1 cellular context compared by ENCODE assay signal in the genomic region with DNA sequence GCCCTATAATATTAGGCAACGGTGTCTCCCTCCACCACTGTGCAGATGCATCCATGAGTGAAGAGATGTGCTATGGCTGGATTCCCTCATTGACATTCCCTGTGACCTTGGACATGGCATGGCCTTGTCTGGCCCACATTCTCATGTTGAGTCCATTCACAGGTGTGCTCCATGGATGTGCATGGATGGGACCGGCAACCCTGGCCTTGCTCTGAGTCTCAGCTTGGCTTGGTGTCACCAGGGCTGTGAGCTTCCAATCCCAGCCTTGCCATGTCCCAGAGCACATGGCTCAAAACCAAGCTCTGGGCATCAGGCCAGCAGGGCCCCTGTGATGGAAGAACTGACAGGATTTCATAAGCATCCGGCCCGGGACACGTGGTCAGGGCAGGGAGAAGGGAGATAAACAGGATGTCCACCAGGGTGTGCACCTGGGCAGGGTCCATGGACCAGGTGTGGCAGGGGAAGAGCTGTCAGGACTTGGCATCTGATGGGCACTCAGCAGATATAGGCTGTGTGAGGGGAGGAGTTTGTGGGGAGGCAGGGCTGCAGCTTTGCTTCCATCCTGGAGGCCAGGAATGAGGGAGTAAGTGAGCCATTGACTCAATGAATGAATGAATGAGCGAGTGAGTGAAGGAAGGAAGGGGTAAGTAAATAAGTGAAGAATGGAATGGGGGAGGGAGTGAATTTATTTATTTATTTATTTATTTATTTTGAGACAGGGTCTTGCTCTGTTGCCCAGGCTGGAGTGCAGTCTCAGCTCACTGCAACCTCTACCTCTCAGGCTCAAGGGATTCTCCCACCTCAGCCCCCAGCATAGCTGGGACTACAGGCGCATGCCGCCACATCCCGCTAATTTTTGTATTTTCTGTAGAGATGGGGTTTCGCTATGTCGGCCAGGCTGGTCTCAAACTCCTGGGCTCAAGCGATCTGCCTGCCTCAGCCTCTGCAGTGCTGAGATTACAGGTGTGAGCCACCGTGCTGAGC.
A peak's percentile ranks its signal among the peaks of the same experiment; 100 is the strongest.
TF ChIP-seq lines count a peak whose summit lies in the region.

No MANE protein-coding gene starts in this region.

TF ChIP-seq in HepG2, 621 proteins besides CTCF, POLR2A, EP300 and RAD21 (continued from another document and continues in another):
- TF ChIP-seq POGK (CRISPR knock-in tag; conservative IDR thresholded peaks at IDR 0.05) (peak; percentile 99), CBX1 (IDR thresholded peaks at IDR 0.05; ENCODE audit: low read depth) (peak; percentile 97), NFIC (IDR thresholded peaks at IDR 0.05; ENCODE audit: low read length) (peak; percentile 89), TCF7L2 (IDR thresholded peaks at IDR 0.05; ENCODE audit: low read depth, low read length) (no peak), MYNN (CRISPR knock-in tag; IDR thresholded peaks at IDR 0.05; ENCODE audit: low read depth) (peak; percentile 97), ZSCAN29 (CRISPR knock-in tag; conservative IDR thresholded peaks at IDR 0.05) (peak; percentile 98), RXRA (CRISPR knock-in tag; IDR thresholded peaks at IDR 0.05) (peak; percentile 96), ZNF724P (CRISPR knock-in tag; IDR thresholded peaks at IDR 0.05; ENCODE audit: borderline replicate concordance) (peak; percentile 99), ESRRA (CRISPR knock-in tag; IDR thresholded peaks at IDR 0.05; ENCODE audit: low read depth) (peak; percentile 99), RFX5 (IDR thresholded peaks at IDR 0.05; ENCODE audit: low read depth, low read length) (peak; percentile 53; the same call in 1 of the 2 replicates), PCBP1 (IDR thresholded peaks at IDR 0.05; ENCODE audit: borderline replicate concordance, low read depth, low read length) (no peak), ZBED4 (CRISPR knock-in tag; IDR thresholded peaks at IDR 0.05; ENCODE audit: borderline replicate concordance) (peak; percentile 98), ZNF253 (CRISPR knock-in tag; IDR thresholded peaks at IDR 0.05; ENCODE audit: borderline replicate concordance) (peak; percentile 88; the same call in 1 of the 2 replicates), SALL1 (CRISPR knock-in tag; IDR thresholded peaks at IDR 0.05) (peak; percentile 100), SAFB2 (CRISPR knock-in tag; IDR thresholded peaks at IDR 0.05; ENCODE audit: borderline replicate concordance, low read depth) (0 out of 2 replicates have a peak, but pooled peaks have one; percentile 69), ZNF570 (CRISPR knock-in tag; IDR thresholded peaks at IDR 0.05; ENCODE audit: borderline replicate concordance) (no peak), SMAD3 (CRISPR knock-in tag; IDR thresholded peaks at IDR 0.05) (peak; percentile 100), SMC3 (IDR thresholded peaks at IDR 0.05; ENCODE audit: low read length) (peak; percentile 98), ZFP62 (CRISPR knock-in tag; IDR thresholded peaks at IDR 0.05) (no peak), ZSCAN25 (CRISPR knock-in tag; IDR thresholded peaks at IDR 0.05) (peak; percentile 92), NFRKB (IDR thresholded peaks at IDR 0.05) (no peak), HIC2 (CRISPR knock-in tag; IDR thresholded peaks at IDR 0.05; ENCODE audit: low read depth) (peak; percentile 100), ZNF431 (CRISPR knock-in tag; IDR thresholded peaks at IDR 0.05; ENCODE audit: borderline replicate concordance, low read depth) (peak; percentile 99), MXI1 (IDR thresholded peaks at IDR 0.05; ENCODE audit: borderline replicate concordance, low read depth, low read length) (peak; percentile 100), KIAA2018 (CRISPR knock-in tag; IDR thresholded peaks at IDR 0.05; ENCODE audit: borderline replicate concordance) (no peak), ATRX (CRISPR knock-in tag; IDR thresholded peaks at IDR 0.05; ENCODE audit: borderline replicate concordance) (peak; percentile 91; the same call in 1 of the 2 replicates), ZBTB7B (CRISPR knock-in tag; IDR thresholded peaks at IDR 0.05) (peak; percentile 97; the same call in 1 of the 2 replicates), ZFP1 (CRISPR knock-in tag; IDR thresholded peaks at IDR 0.05) (peak; percentile 98), ZNF280B (CRISPR knock-in tag; IDR thresholded peaks at IDR 0.05; ENCODE audit: borderline replicate concordance) (peak; percentile 99), ETV6 (CRISPR knock-in tag; conservative IDR thresholded peaks at IDR 0.05) (peak; percentile 91; the same call in 1 of the 2 replicates), SETDB1 (CRISPR knock-in tag; IDR thresholded peaks at IDR 0.05; ENCODE audit: borderline replicate concordance) (no peak), ZNF891 (CRISPR knock-in tag; IDR thresholded peaks at IDR 0.05) (peak; percentile 99)
- TF ChIP-seq, protein P1, sequence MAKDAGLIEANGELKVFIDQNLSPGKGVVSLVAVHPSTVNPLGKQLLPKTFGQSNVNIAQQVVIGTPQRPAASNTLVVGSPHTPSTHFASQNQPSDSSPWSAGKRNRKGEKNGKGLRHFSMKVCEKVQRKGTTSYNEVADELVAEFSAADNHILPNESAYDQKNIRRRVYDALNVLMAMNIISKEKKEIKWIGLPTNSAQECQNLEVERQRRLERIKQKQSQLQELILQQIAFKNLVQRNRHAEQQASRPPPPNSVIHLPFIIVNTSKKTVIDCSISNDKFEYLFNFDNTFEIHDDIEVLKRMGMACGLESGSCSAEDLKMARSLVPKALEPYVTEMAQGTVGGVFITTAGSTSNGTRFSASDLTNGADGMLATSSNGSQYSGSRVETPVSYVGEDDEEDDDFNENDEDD (CRISPR knock-in tag; IDR thresholded peaks at IDR 0.05; ENCODE audit: borderline replicate concordance), result peak; percentile 99
- TF ChIP-seq, protein P2, sequence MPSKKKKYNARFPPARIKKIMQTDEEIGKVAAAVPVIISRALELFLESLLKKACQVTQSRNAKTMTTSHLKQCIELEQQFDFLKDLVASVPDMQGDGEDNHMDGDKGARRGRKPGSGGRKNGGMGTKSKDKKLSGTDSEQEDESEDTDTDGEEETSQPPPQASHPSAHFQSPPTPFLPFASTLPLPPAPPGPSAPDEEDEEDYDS (CRISPR knock-in tag; IDR thresholded peaks at IDR 0.05), result peak; percentile 89
- TF ChIP-seq, protein P3, sequence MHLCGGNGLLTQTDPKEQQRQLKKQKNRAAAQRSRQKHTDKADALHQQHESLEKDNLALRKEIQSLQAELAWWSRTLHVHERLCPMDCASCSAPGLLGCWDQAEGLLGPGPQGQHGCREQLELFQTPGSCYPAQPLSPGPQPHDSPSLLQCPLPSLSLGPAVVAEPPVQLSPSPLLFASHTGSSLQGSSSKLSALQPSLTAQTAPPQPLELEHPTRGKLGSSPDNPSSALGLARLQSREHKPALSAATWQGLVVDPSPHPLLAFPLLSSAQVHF (CRISPR knock-in tag; IDR thresholded peaks at IDR 0.05), result peak; percentile 54; the same call in 1 of the 2 replicates
